In genomic region chr2:29518988-29519925, GRCh38 we compare ENCODE assay signal across 1 cellular context.
TF ChIP-seq lines count a peak whose summit lies in the region.

No MANE protein-coding gene starts in this region.

TF ChIP-seq in SK-N-SH treated with all-trans-retinoic acid at 6 μM for 48 hours, 23 proteins besides CTCF, POLR2A, EP300 and RAD21 (continued from another document):
- TF ChIP-seq ISL1 (CRISPR knock-in tag; IDR thresholded peaks at IDR 0.05) (peak; percentile 79), ZNF70 (CRISPR knock-in tag; IDR thresholded peaks at IDR 0.05) (no peak)
TF ChIP-seq in SK-N-SH treated with all-trans-retinoic acid at 6 μM for 48 hours: peak in this region for 4.
